In genomic region chr13:31227870-31228269, GRCh38 we compare ENCODE assay signal across 20 cellular contexts.
"Had no signal": no experiment of that assay in that cellular context is flagged by ENCODE, and none has a peak within 500 bp of the region (broad histone marks: within the 10 kb centered on the region; RNA-seq: fewer than 3 reads in every experiment).

No MANE protein-coding gene starts in this region.

- ATAC-seq: activated CD8-positive, alpha-beta memory T cell treated with anti-CD3 and anti-CD28 coated beads, Interleukin-2, amount 10 ng/mL, durations not matched to agents 7 days and 5 days; body of pancreas; left lobe of liver; naive thymus-derived CD4-positive, alpha-beta T cell had no signal

- H3K9me3 ChIP-seq: body of pancreas, thoracic aorta, vagina had no signal

- DNase-seq: activated CD4-positive, alpha-beta memory T cell treated with anti-CD3 and anti-CD28 coated beads for 36 hours; activated CD4-positive, alpha-beta T cell treated with anti-CD3 and anti-CD28 coated beads for 48 hours; activated CD8-positive, alpha-beta memory T cell treated with anti-CD3 and anti-CD28 coated beads, Interleukin-2, amount 10 ng/mL, durations not matched to agents 7 days and 5 days; activated effector memory CD4-positive, alpha-beta T cell treated with anti-CD3 and anti-CD28 coated beads, Interleukin-2, amount 50 U/mL, for 16 hours; activated naive CD4-positive, alpha-beta T cell treated with anti-CD3 and anti-CD28 coated beads, Interleukin-2, amount 10 ng/mL, durations not matched to agents 7 days and 5 days; activated T-cell treated with anti-CD3 and anti-CD28 coated beads for 4 hours; anterior cingulate cortex; body of pancreas; effector CD4-positive, alpha-beta T cell; erythroblast; foreskin fibroblast; immature natural killer cell; naive thymus-derived CD4-positive, alpha-beta T cell; stimulated activated CD4-positive, alpha-beta T cell treated with anti-CD3 and anti-CD28 coated beads, Interleukin-4, amount 100 ng/mL, for 24 hours; stimulated activated naive CD4-positive, alpha-beta T cell treated with Interleukin-2 at 50 U/mL for 16 hours had no signal

- H3K4me3 ChIP-seq: body of pancreas, cardiac muscle cell, lung, thoracic aorta, vagina had no signal

- H3K27ac ChIP-seq: body of pancreas, cardiac muscle cell, thoracic aorta, vagina had no signal

- H3K36me3 ChIP-seq: cardiac muscle cell, thoracic aorta, vagina had no signal

- H3K27me3 ChIP-seq: body of pancreas, cardiac muscle cell, vagina had no signal

- H3K4me1 ChIP-seq: body of pancreas, vagina had no signal
